ENCODE assay signal across 8 cellular contexts in the genomic region with DNA sequence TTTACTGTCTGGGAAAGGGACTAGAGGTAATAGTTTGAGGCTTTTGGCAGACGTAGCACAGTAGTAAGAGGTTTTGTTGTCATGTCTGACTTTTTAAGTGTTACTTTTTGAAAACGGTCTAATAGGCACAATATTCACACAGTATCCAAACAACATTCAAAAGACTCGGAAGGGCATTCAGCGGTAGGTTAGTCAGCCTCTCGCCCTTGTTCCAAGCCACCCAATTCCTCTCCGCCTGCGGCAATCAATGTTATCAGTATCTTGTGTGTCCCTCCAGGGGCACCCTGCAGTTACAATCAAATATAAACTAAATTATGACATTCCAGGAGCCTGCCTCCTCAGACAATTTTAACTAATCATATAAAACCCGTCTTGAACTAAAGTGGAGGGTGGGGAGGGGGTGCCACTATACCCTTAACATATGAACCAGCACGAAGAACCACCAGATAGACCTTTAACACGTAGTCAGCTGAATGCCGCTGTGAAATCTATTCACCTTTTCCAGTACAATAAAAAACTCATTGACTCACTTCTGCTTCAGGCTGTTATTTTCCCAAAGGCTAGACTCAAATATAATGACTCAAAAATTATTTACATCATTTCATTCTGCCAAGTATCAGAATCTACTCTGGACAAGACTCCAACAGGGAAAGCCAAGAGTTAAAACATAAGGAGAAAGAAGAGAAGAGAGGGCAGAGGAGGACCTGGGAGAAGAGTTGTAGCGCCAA. TPM values are rescaled to one million over a fixed set of nuclear protein-coding genes. Genes with fewer than 3 reads are reported as not detected.
DNase-seq lines count a peak whose midpoint lies in the region; FAIRE-seq and TF ChIP-seq lines count a peak whose summit lies in the region.

No MANE protein-coding gene starts in this region.

- H3K14ac ChIP-seq in H1 (ENCODE audit: insufficient read length): no peak overlapping the region

- no peak overlapping the region for H3K18ac ChIP-seq in H1 (ENCODE audit: extremely low read depth, low read length)

- H3K4me3 Mint-ChIP-seq in Calu3 (ENCODE audit: low read depth, unreplicated experiment): peak overlapping the region; percentile 98

- H4K5ac ChIP-seq in H1 (ENCODE audit: insufficient read length, low read depth, low read length): no peak overlapping the region

- BruUV-seq in Calu3 (replicated peaks; lab: Mats Ljungman, UMichigan): no TSS peak

- H2BK20ac ChIP-seq in H1 (ENCODE audit: low read length): no peak overlapping the region

- H3K27me3 ChIP-seq in H1 (replicated peaks in 1 of 4; ENCODE audit: control insufficient read depth in 3 of 4, extremely low read depth in 1 of 4, insufficient read depth in 3 of 4, low read length in 3 of 4): peaks cover 0 to 24% (median 10%) of the 10 kb centered on the region in 4 experiments; a peak in 5 of 7 replicates
- H3K27me3 ChIP-seq in neutrophil: no peaks in the 10 kb centered on the region

- no peak overlapping the region for H3K23ac ChIP-seq in H1 (ENCODE audit: insufficient read length)

- intact Hi-C loops in Calu3 (cut with micrococcal nuclease; ENCODE audit: unreplicated experiment): loop anchor here (2.0 to 10.0 kb wide), 8 partner anchors 81 to 1536 kb away; no protein-coding TSS in a partner anchor

- H3K4me1 ChIP-seq in H1 (replicated peaks in 1 of 4; ENCODE audit: control insufficient read depth in 3 of 4, insufficient read depth in 4 of 4, low read length in 3 of 4) (peaks cover 0 to 3% (median 0%) of the 10 kb centered on the region in 4 experiments; a peak in 3 of 7 replicates), neutrophil (ENCODE audit: control insufficient read depth in 1 of 2, insufficient read depth in 1 of 2, low read depth in 1 of 2, low read length in 1 of 2) (peaks cover 75 to 77% of the 10 kb centered on the region in 2 experiments)

- TF ChIP-seq CTCF in Calu3 (IDR thresholded peaks at IDR 0.05; ENCODE audit: unreplicated experiment): no peak
- no peak for TF ChIP-seq CTCF in H1 (IDR thresholded peaks at IDR 0.05; ENCODE audit: control extremely low read depth in 1 of 3, insufficient read depth in 1 of 3, low read depth in 1 of 3, low read length in 3 of 3)
- no peak for TF ChIP-seq CTCF in neutrophil (IDR thresholded peaks at IDR 0.05)
- TF ChIP-seq CTCF in GM10266 (IDR thresholded peaks at IDR 0.05; ENCODE audit: control insufficient read depth, insufficient read depth, low read depth, missing control alignments): no peak

- no peak overlapping the region for H4K8ac ChIP-seq in H1 (ENCODE audit: extremely low read depth, insufficient read depth, low read length)

- no peak overlapping the region for H3K4ac ChIP-seq in H1 (replicated peaks; ENCODE audit: insufficient read length, low read depth, low read length)

- no peak overlapping the region for H2AK5ac ChIP-seq in H1 (ENCODE audit: low read depth, low read length)

- 89% methylated on average over 12 of the region's 12 CpGs; no CpG with 5 or more reads in 1 of the 2 experiments for WGBS in H1 (ENCODE audit: extremely low coverage in 1 of 2, insufficient coverage in 1 of 2, insufficient read length in 1 of 2, insufficient replicate concordance in 2 of 2, low coverage in 1 of 2, low lambda C conversion rate in 2 of 2, missing lambda C conversion rate in 1 of 2), 2 experiments

- no peak overlapping the region for H2BK5ac ChIP-seq in H1 (ENCODE audit: low read depth, low read length)

- H3K27ac Mint-ChIP-seq in Calu3 (ENCODE audit: unreplicated experiment): peak overlapping the region; percentile 54

- peaks cover 54% of the 10 kb centered on the region for H3K36me3 Mint-ChIP-seq in Calu3 (ENCODE audit: insufficient read depth, unreplicated experiment)

- H2BK12ac ChIP-seq in H1 (ENCODE audit: low read depth, low read length): peak overlapping the region; percentile 94; the same call in 1 of the 2 replicates

- no peaks in the 10 kb centered on the region for H3K79me2 ChIP-seq in H1 (ENCODE audit: control insufficient read depth in 1 of 2, insufficient read depth in 2 of 2, low read length in 2 of 2)

- FAIRE-seq in H1 (lab: Jason Lieb, UNC): no peak

- CTCF ChIA-PET in Calu3 (lab: Charles Lee): interaction anchor here (2.0 kb wide), 1 partner anchor 38 kb away, joined by 5 read pairs; no protein-coding TSS in a partner anchor
- CTCF ChIA-PET in H1 (lab: Charles Lee; ENCODE audit: partially characterized antibody): interaction anchor here (3.2 kb wide), 1 partner anchor 17 kb away, joined by 24 read pairs; no protein-coding TSS in a partner anchor

- no peaks in the 10 kb centered on the region for H3K9me3 Mint-ChIP-seq in Calu3 (ENCODE audit: low read depth, unreplicated experiment)

- peaks cover 33% of the 10 kb centered on the region for H3K4me1 Mint-ChIP-seq in Calu3 (ENCODE audit: low read depth, unreplicated experiment)

- H3K9me3 ChIP-seq in H1 (ENCODE audit: insufficient read depth in 2 of 2, low read depth in 1 of 2, low read length in 1 of 2) (no peaks in the 10 kb centered on the region), neutrophil (no peaks in the 10 kb centered on the region)

- H3K4me2 ChIP-seq in H1 (ENCODE audit: insufficient read depth in 1 of 2, low read depth in 2 of 2, low read length in 2 of 2): peak overlapping the region; percentile 93

- no peaks in the 10 kb centered on the region for H3K27me3 Mint-ChIP-seq in Calu3 (ENCODE audit: unreplicated experiment)

- H4K91ac ChIP-seq in H1 (replicated peaks; ENCODE audit: insufficient read length, low read length): no peak overlapping the region

- H2BK120ac ChIP-seq in H1 (replicated peaks; ENCODE audit: low read depth, low read length): no peak overlapping the region

- H3K36me3 ChIP-seq in H1 (ENCODE audit: control insufficient read depth in 2 of 4, insufficient read depth in 4 of 4, low read length in 3 of 4): no peaks in the 10 kb centered on the region; a peak in 1 of 8 replicates
- no peaks in the 10 kb centered on the region for H3K36me3 ChIP-seq in neutrophil

- no peak for TF ChIP-seq POLR2A in H1 (IDR thresholded peaks at IDR 0.05; ENCODE audit: control extremely low read depth in 1 of 2, low read depth in 2 of 2, low read length in 2 of 2)

- no peak overlapping the region for H3K9ac ChIP-seq in H1 (replicated peaks in 1 of 4; ENCODE audit: extremely low read depth in 1 of 4, low read depth in 3 of 4, low read length in 3 of 4)

- no peak for TF ChIP-seq RAD21 in H1 (IDR thresholded peaks at IDR 0.05 in 1 of 2, conservative IDR thresholded peaks at IDR 0.05 in 1 of 2; ENCODE audit: low read depth in 2 of 2, low read length in 2 of 2)

- no peak overlapping the region for H3K27ac ChIP-seq in H1 (ENCODE audit: low read depth, low read length)
- peak overlapping the region; percentile 96 for H3K27ac ChIP-seq in neutrophil

- H3K23me2 ChIP-seq in H1 (ENCODE audit: low read depth, low read length): peaks cover 12% of the 10 kb centered on the region

- DNase-seq in Calu3 (no peak), NCI-H69 (lab: John Stamatoyannopoulos, UW) (peak; percentile 38), H1 (ENCODE audit: low read depth in 1 of 2, low spot score in 2 of 2) (no peak), GM10266 (ENCODE audit: extremely low spot score) (no peak), globus pallidus (ENCODE audit: low spot score) (no peak)
- no peak for DNase-seq in stimulated activated CD8-positive, alpha-beta memory T cell treated with anti-CD3 and anti-CD28 coated beads, Interleukin-4, amount 100 ng/mL, for 48 hours
- DNase-seq in stimulated activated CD4-positive, alpha-beta T cell treated with anti-CD3 and anti-CD28 coated beads, Interleukin-12 subunit alpha, Interleukin-12 subunit beta, amount 100 ng/mL, for 4 hours: no peak

- H2BK15ac ChIP-seq in H1 (ENCODE audit: low read length): no peak overlapping the region

- 0 out of 2 replicates have a peak overlapping the region, but pooled peaks have one; percentile 86 for H2AFZ ChIP-seq in H1 (ENCODE audit: low read length)

- no peaks in the 10 kb centered on the region for H3K79me1 ChIP-seq in H1 (ENCODE audit: low read depth, low read length)

- H3K4me3 ChIP-seq in H1 (ENCODE audit: extremely low read depth in 1 of 4, insufficient read depth in 2 of 4, low read depth in 3 of 4, low read length in 4 of 4): peak overlapping the region; percentile 65 to 84 (median 78); a peak in 7 of 8 replicates
- peak overlapping the region; percentile 86 to 90 for H3K4me3 ChIP-seq in neutrophil (ENCODE audit: low read depth in 1 of 2, low read length in 1 of 2)

- no peak for TF ChIP-seq EP300 in H1 (IDR thresholded peaks at IDR 0.05; ENCODE audit: borderline replicate concordance in 1 of 2, low read depth in 2 of 2, low read length in 2 of 2)

- no peaks in the 10 kb centered on the region for H4K20me1 ChIP-seq in H1 (replicated peaks in 1 of 2; ENCODE audit: control insufficient read depth in 1 of 2, insufficient read depth in 2 of 2, low read length in 2 of 2)

- no peak overlapping the region for H3K56ac ChIP-seq in H1 (replicated peaks; ENCODE audit: insufficient read length, low read depth, low read length)

- POLR2A ChIA-PET in H1 (lab: Charles Lee; ENCODE audit: partially characterized antibody): no interaction called here

TF ChIP-seq in H1, 55 proteins besides CTCF, POLR2A, EP300 and RAD21 (continues in another document):
- TF ChIP-seq RBBP5 (IDR thresholded peaks at IDR 0.05; ENCODE audit: borderline replicate concordance, low read depth, low read length) (no peak), KDM4A (IDR thresholded peaks at IDR 0.05; ENCODE audit: low read depth, low read length, severe bottlenecking) (no peak), SP2 (IDR thresholded peaks at IDR 0.05; ENCODE audit: low read length) (no peak), NRF1 (IDR thresholded peaks at IDR 0.05; ENCODE audit: low read depth, low read length) (no peak), POU5F1 (IDR thresholded peaks at IDR 0.05; ENCODE audit: low read depth, low read length) (no peak), RNF2 (IDR thresholded peaks at IDR 0.05; ENCODE audit: borderline replicate concordance, low read depth, low read length, missing control alignments, poor library complexity, severe bottlenecking) (no peak), TAF7 (optimal IDR thresholded peaks at IDR 0.05; ENCODE audit: borderline replicate concordance, low read depth, low read length) (no peak), JUND (IDR thresholded peaks at IDR 0.05; ENCODE audit: low read length) (no peak), CHD1 (IDR thresholded peaks at IDR 0.05; ENCODE audit: low read depth, low read length) (no peak), SIRT6 (IDR thresholded peaks at IDR 0.05; ENCODE audit: low read length) (no peak), TAF1 (IDR thresholded peaks at IDR 0.05; ENCODE audit: low read depth, low read length) (no peak)

RNA-seq across cellular contexts. Expression of a gene that starts 1.7 kb away (rescaled TPM):
- 9.7 and 17.4 TPM in 2 replicates for total RNA-seq in Calu3 (2022)
- total RNA-seq in H1 (2021; fragmentation: NEBNext Ultra II Directional; extraction: Animal tissue kit (Norgen Biotek cat#: 25700)): 2.9 and 3.1 TPM in 2 replicates
- 0.61 and 0.91 TPM in 2 replicates for polyA plus RNA-seq in H1 (2011; rRNA removed)
- polyA plus RNA-seq in H1 (2011; cell fraction: cytosol; rRNA removed): 0.79 TPM
- polyA plus RNA-seq in H1 (2011; cell fraction: nucleus; rRNA removed): 1.1 TPM
- polyA plus RNA-seq in H1 (2012, experiment 1 of 2): 1.3 to 2.1 TPM (median 1.6 TPM) in 4 replicates
- polyA plus RNA-seq in H1 (2012, experiment 2 of 2): 0.22 TPM
- 2.7 TPM for polyA plus RNA-seq in H1 (2013, experiment 1 of 2)
- polyA plus RNA-seq in H1 (2013, experiment 2 of 2): 2.4 TPM
- polyA minus RNA-seq in H1 (2011; rRNA and poly(A)+ RNA removed): 1.1 and 1.7 TPM in 2 replicates
- 1.5 TPM for polyA minus RNA-seq in H1 (2011; cell fraction: cytosol; rRNA and poly(A)+ RNA removed)
- 3.5 TPM for polyA minus RNA-seq in H1 (2011; cell fraction: nucleus; rRNA and poly(A)+ RNA removed)
